ENCODE assay signal across 20 cellular contexts in genomic region chr3:120425196-120425595, GRCh38. TPM values are rescaled to one million over a fixed set of nuclear protein-coding genes. Genes with fewer than 3 reads are reported as not detected.
DNase-seq lines count a peak whose midpoint lies in the region; ATAC-seq and TF ChIP-seq lines count a peak whose summit lies in the region.
"Had no signal": no experiment of that assay in that cellular context is flagged by ENCODE, and none has a peak within 500 bp of the region (broad histone marks: within the 10 kb centered on the region; RNA-seq: fewer than 3 reads in every experiment).

No MANE protein-coding gene starts in this region.

- no peak overlapping the region for H2BK120ac ChIP-seq in mesenchymal stem cell (ENCODE audit: low read depth, low read length)

- peak overlapping the region; percentile 13 for H3K9ac ChIP-seq in mesenchymal stem cell (ENCODE audit: low read length)

- H2BK12ac ChIP-seq in mesenchymal stem cell (ENCODE audit: low read length in 2 of 2) = no peak overlapping the region

- H3K4me3 ChIP-seq in Peyer's patch (no peak overlapping the region), coronary artery (peak overlapping the region; percentile 24), mesenchymal stem cell (ENCODE audit: insufficient read depth in 1 of 2, low read depth in 1 of 2, low read length in 2 of 2) (no peak overlapping the region), tibial artery (no peak overlapping the region), PC-9 (no peak overlapping the region)
- H3K4me3 ChIP-seq: GM23338, MG63 had no signal

- H2BK5ac ChIP-seq in mesenchymal stem cell (ENCODE audit: low read depth, low read length, poor library complexity, severe bottlenecking) = no peak overlapping the region

- intact Hi-C loops in tibial artery (cut with DNase I; ENCODE audit: low total_unique reads) (no loop called here), PC-9 (cut with micrococcal nuclease; ENCODE audit: unreplicated experiment) (no loop called here)
- intact Hi-C loops in activated naive CD4-positive, alpha-beta T cell treated with anti-CD3 and anti-CD28 coated beads for 36 hours (cut with micrococcal nuclease) = no loop called here

- H3K4me3 Mint-ChIP-seq in activated naive CD4-positive, alpha-beta T cell treated with anti-CD3 and anti-CD28 coated beads for 36 hours = no peak overlapping the region
- H3K4me3 Mint-ChIP-seq in activated CD8-positive, alpha-beta T cell treated with anti-CD3 and anti-CD28 coated beads, Interleukin-2, amount 10 ng/mL, durations not matched to agents 7 days and 5 days = no peak overlapping the region
- H3K4me3 Mint-ChIP-seq: dendritic cell treated with granulocyte-macrophage colony-stimulating factor and Interleukin-4, amounts not matched to agents 40 ng/mL and 50 ng/mL, for 4 days; GM23338; immature natural killer cell; natural killer cell had no signal

- H3K36me3 ChIP-seq in Peyer's patch (no peaks in the 10 kb centered on the region), mesenchymal stem cell (ENCODE audit: control insufficient read depth in 1 of 2, insufficient read depth in 2 of 2, low read depth in 1 of 2, low read length in 2 of 2) (peaks cover 20 to 80% of the 10 kb centered on the region in 2 experiments), tibial artery (no peaks in the 10 kb centered on the region), PC-9 (ENCODE audit: low read depth) (peaks cover 2% of the 10 kb centered on the region; the same call in 1 of the 2 replicates)

- H4K20me1 ChIP-seq in PC-9 (ENCODE audit: insufficient read depth) = no peaks in the 10 kb centered on the region

- no peak for TF ChIP-seq CTCF in Peyer's patch (IDR thresholded peaks at IDR 0.05)
- no peak for TF ChIP-seq CTCF in coronary artery (IDR thresholded peaks at IDR 0.05)
- no peak for TF ChIP-seq CTCF in tibial artery (IDR thresholded peaks at IDR 0.05)
- TF ChIP-seq CTCF in PC-9 (conservative IDR thresholded peaks at IDR 0.05) = no peak

- no peaks in the 10 kb centered on the region for H3K79me2 ChIP-seq in PC-9 (ENCODE audit: low read depth)

- no TSS peak for BruUV-seq in PC-9 (replicated peaks; lab: Mats Ljungman, UMichigan)

- H3F3A ChIP-seq in PC-9 (ENCODE audit: insufficient read depth, low read depth) = no peaks in the 10 kb centered on the region

- H3K27ac Mint-ChIP-seq in activated naive CD4-positive, alpha-beta T cell treated with anti-CD3 and anti-CD28 coated beads for 36 hours = no peak overlapping the region
- no peak overlapping the region for H3K27ac Mint-ChIP-seq in activated CD8-positive, alpha-beta T cell treated with anti-CD3 and anti-CD28 coated beads, Interleukin-2, amount 10 ng/mL, durations not matched to agents 7 days and 5 days
- H3K27ac Mint-ChIP-seq: dendritic cell treated with granulocyte-macrophage colony-stimulating factor and Interleukin-4, amounts not matched to agents 40 ng/mL and 50 ng/mL, for 4 days; GM23338; immature natural killer cell; natural killer cell had no signal

- no peak overlapping the region for H3K18ac ChIP-seq in mesenchymal stem cell (ENCODE audit: low read depth in 1 of 2, low read length in 2 of 2)

- H3K9me3 Mint-ChIP-seq in activated naive CD4-positive, alpha-beta T cell treated with anti-CD3 and anti-CD28 coated beads for 36 hours = no peaks in the 10 kb centered on the region
- H3K9me3 Mint-ChIP-seq in activated CD8-positive, alpha-beta T cell treated with anti-CD3 and anti-CD28 coated beads, Interleukin-2, amount 10 ng/mL, durations not matched to agents 7 days and 5 days (ENCODE audit: insufficient read depth) = no peaks in the 10 kb centered on the region
- H3K9me3 Mint-ChIP-seq: dendritic cell treated with granulocyte-macrophage colony-stimulating factor and Interleukin-4, amounts not matched to agents 40 ng/mL and 50 ng/mL, for 4 days; GM23338; immature natural killer cell; natural killer cell had no signal

- no peak overlapping the region for H4K8ac ChIP-seq in mesenchymal stem cell (ENCODE audit: low read length)

- H3K4me1 ChIP-seq in Peyer's patch (peaks cover 0 to 8% (median 0%) of the 10 kb centered on the region in 4 donors), mesenchymal stem cell (ENCODE audit: control insufficient read depth, insufficient read depth, low read depth, low read length) (peaks cover 11% of the 10 kb centered on the region), tibial artery (peaks cover 0 to 100% (median 89%) of the 10 kb centered on the region in 4 donors), PC-9 (replicated peaks; ENCODE audit: insufficient read depth) (no peaks in the 10 kb centered on the region)

- H3K14ac ChIP-seq in mesenchymal stem cell (ENCODE audit: low read length in 2 of 2) = no peak overlapping the region

- CTCF ChIA-PET in PC-9 (lab: Charles Lee) = interaction anchor here (0.5 to 0.6 kb wide), 2 partner anchors 12 to 77 kb away, joined by 3 to 7 read pairs; no protein-coding TSS in a partner anchor
- CTCF ChIA-PET in activated naive CD4-positive, alpha-beta T cell treated with anti-CD3 and anti-CD28 coated beads for 36 hours (lab: Charles Lee) = interaction anchor here (1.6 kb wide), 1 partner anchor 8 kb away, joined by 11 read pairs; no protein-coding TSS in a partner anchor
- CTCF ChIA-PET in activated CD8-positive, alpha-beta T cell treated with anti-CD3 and anti-CD28 coated beads, Interleukin-2, amount 10 ng/mL, durations not matched to agents 7 days and 5 days (lab: Charles Lee) = interaction anchor here (2.0 kb wide), 1 partner anchor 8 kb away, joined by 8 read pairs; no protein-coding TSS in a partner anchor

- peaks cover 29% of the 10 kb centered on the region for H3K79me1 ChIP-seq in mesenchymal stem cell (replicated peaks; ENCODE audit: low read length, poor library complexity, severe bottlenecking)

- no peak overlapping the region for H3K4ac ChIP-seq in mesenchymal stem cell (ENCODE audit: low read depth in 1 of 2, low read length in 2 of 2)

- no peaks in the 10 kb centered on the region for H3K36me3 Mint-ChIP-seq in activated naive CD4-positive, alpha-beta T cell treated with anti-CD3 and anti-CD28 coated beads for 36 hours (ENCODE audit: low read depth)
- H3K36me3 Mint-ChIP-seq in activated CD8-positive, alpha-beta T cell treated with anti-CD3 and anti-CD28 coated beads, Interleukin-2, amount 10 ng/mL, durations not matched to agents 7 days and 5 days (ENCODE audit: low read depth) = no peaks in the 10 kb centered on the region
- H3K36me3 Mint-ChIP-seq: immature natural killer cell, natural killer cell had no signal

- H4K91ac ChIP-seq in mesenchymal stem cell (ENCODE audit: low read length) = no peak overlapping the region

- no peak for TF ChIP-seq POLR2A in Peyer's patch (IDR thresholded peaks at IDR 0.05)

- H2AK5ac ChIP-seq in mesenchymal stem cell (ENCODE audit: low read length, severe bottlenecking) = no peak overlapping the region

- peaks cover 5% of the 10 kb centered on the region for H3K27me3 Mint-ChIP-seq in activated naive CD4-positive, alpha-beta T cell treated with anti-CD3 and anti-CD28 coated beads for 36 hours (ENCODE audit: low read depth)
- H3K27me3 Mint-ChIP-seq in activated CD8-positive, alpha-beta T cell treated with anti-CD3 and anti-CD28 coated beads, Interleukin-2, amount 10 ng/mL, durations not matched to agents 7 days and 5 days (ENCODE audit: low read depth) = peaks cover 11% of the 10 kb centered on the region

- H3K27me3 ChIP-seq in Peyer's patch (no peaks in the 10 kb centered on the region), mesenchymal stem cell (ENCODE audit: control insufficient read depth in 1 of 2, insufficient read depth in 1 of 2, low read length in 2 of 2) (no peaks in the 10 kb centered on the region), tibial artery (no peaks in the 10 kb centered on the region), PC-9 (ENCODE audit: insufficient read depth, low read depth) (no peaks in the 10 kb centered on the region)
- H3K27me3 ChIP-seq: MG63 had no signal

- H3K27ac ChIP-seq in Peyer's patch = peak overlapping the region in 3 of 4 donors; percentile 5 to 57 (median 25)
- peak overlapping the region; percentile 80 to 81 for H3K27ac ChIP-seq in coronary artery
- H3K27ac ChIP-seq in mesenchymal stem cell (ENCODE audit: low read length, poor library complexity, severe bottlenecking) = no peak overlapping the region
- peak overlapping the region; percentile 74 to 95 for H3K27ac ChIP-seq in tibial artery
- H3K27ac ChIP-seq in PC-9 = no peak overlapping the region

- H3K4me2 ChIP-seq in mesenchymal stem cell (ENCODE audit: low read length, poor library complexity, severe bottlenecking) = no peak overlapping the region
- no peak overlapping the region for H3K4me2 ChIP-seq in PC-9
- H3K4me2 ChIP-seq: GM23338 had no signal

- no peak for DNase-seq in Peyer's patch
- DNase-seq in coronary artery (ENCODE audit: low spot score) = peak; percentile 7
- no peak for DNase-seq in mesenchymal stem cell
- DNase-seq in tibial artery = no peak
- DNase-seq in PC-9 = no peak
- DNase-seq in activated naive CD4-positive, alpha-beta T cell treated with anti-CD3 and anti-CD28 coated beads for 36 hours = no peak
- no peak for DNase-seq in activated CD8-positive, alpha-beta T cell treated with anti-CD3 and anti-CD28 coated beads, Interleukin-2, amount 10 ng/mL, durations not matched to agents 7 days and 5 days
- DNase-seq in SHP77 (lab: John Stamatoyannopoulos, UW) = no peak
- DNase-seq: activated CD4-positive, alpha-beta T cell treated with anti-CD3 and anti-CD28 coated beads, Interleukin-2, amount 50 U/mL, for 4 hours; activated naive CD4-positive, alpha-beta T cell; DND-41; immature natural killer cell; natural killer cell; NCI-H187; NK-92 treated with Interleukin-12 subunit alpha and Interleukin-12 subunit beta, amount 100 ng/mL, for 24 hours; RPMI8226; T-helper 1 cell had no signal

- no peaks in the 10 kb centered on the region for H3K9me2 ChIP-seq in PC-9 (ENCODE audit: insufficient read depth)

- H3K4me1 Mint-ChIP-seq in activated naive CD4-positive, alpha-beta T cell treated with anti-CD3 and anti-CD28 coated beads for 36 hours (ENCODE audit: low read depth) = no peaks in the 10 kb centered on the region
- H3K4me1 Mint-ChIP-seq in activated CD8-positive, alpha-beta T cell treated with anti-CD3 and anti-CD28 coated beads, Interleukin-2, amount 10 ng/mL, durations not matched to agents 7 days and 5 days (ENCODE audit: low read depth) = peaks cover 10% of the 10 kb centered on the region
- H3K4me1 Mint-ChIP-seq: immature natural killer cell, natural killer cell had no signal

- ATAC-seq in activated CD8-positive, alpha-beta T cell treated with anti-CD3 and anti-CD28 coated beads, Interleukin-2, amount 10 ng/mL, durations not matched to agents 7 days and 5 days = no peak
- ATAC-seq: GM23338, natural killer cell had no signal

- no peaks in the 10 kb centered on the region for H3K9me3 ChIP-seq in Peyer's patch
- H3K9me3 ChIP-seq in mesenchymal stem cell (ENCODE audit: control insufficient read depth, low read length) = no peaks in the 10 kb centered on the region
- H3K9me3 ChIP-seq in tibial artery = no peaks in the 10 kb centered on the region
- no peaks in the 10 kb centered on the region for H3K9me3 ChIP-seq in PC-9 (ENCODE audit: insufficient read depth, low read depth)
- H3K9me3 ChIP-seq: MG63 had no signal

- 98% methylated on average over 2 of the region's 2 CpGs for WGBS in mesenchymal stem cell

- H2BK15ac ChIP-seq in mesenchymal stem cell (ENCODE audit: low read depth, poor library complexity, severe bottlenecking) = no peak overlapping the region

- no peak overlapping the region for H3K23ac ChIP-seq in mesenchymal stem cell (ENCODE audit: low read length in 2 of 2)

- POLR2A ChIA-PET in PC-9 (lab: Charles Lee; ENCODE audit: unreplicated experiment) = interaction anchor here (0.6 kb wide), 2 partner anchors 51 to 80 kb away, joined by 4 to 20 read pairs; no protein-coding TSS in a partner anchor
- POLR2A ChIA-PET in activated CD8-positive, alpha-beta T cell treated with anti-CD3 and anti-CD28 coated beads, Interleukin-2, amount 10 ng/mL, durations not matched to agents 7 days and 5 days (lab: Charles Lee) = no interaction called here

- H2AFZ ChIP-seq in mesenchymal stem cell (ENCODE audit: low read depth, low read length) (no peak overlapping the region), PC-9 (no peak overlapping the region)
- H2AFZ ChIP-seq: GM23338 had no signal

RNA-seq across cellular contexts. Expression of gene FSTL1, which starts 25.6 kb away (rescaled TPM):
- total RNA-seq in Peyer's patch (10 to 100 TPM; 22.2 to 84.2 (median 59.8) TPM), PC-9 (2021) (225 and 256 TPM in 2 replicates)
- 544 TPM for polyA plus RNA-seq in mesenchymal stem cell (2013, experiment 1 of 2)
- polyA plus RNA-seq in mesenchymal stem cell (2013, experiment 2 of 2) = 562 TPM
- under 1 TPM in 1 of 2 experiments, not detected in 1; 0.40 TPM for total RNA-seq in activated naive CD4-positive, alpha-beta T cell treated with anti-CD3 and anti-CD28 coated beads for 36 hours
- total RNA-seq in activated CD8-positive, alpha-beta T cell treated with anti-CD3 and anti-CD28 coated beads, Interleukin-2, amount 10 ng/mL, durations not matched to agents 7 days and 5 days = under 1 TPM; 0.37 to 0.50 TPM

Comparison
In these comparisons a context has a peak if more than half of its experiments do, and no peak if none do; other contexts are left out.
1. H3K27ac ChIP-seq: peak in Peyer's patch (3 of 4), coronary artery (2 of 2) and tibial artery (2 of 2); none in mesenchymal stem cell (single experiment) and PC-9 (single experiment).
2. RNA of gene FSTL1, which starts 25.6 kb away (total RNA-seq): 225 to 256 TPM in PC-9 and 22.2 to 84.2 TPM in Peyer's patch; 0.37 to 0.50 TPM in activated CD8-positive, alpha-beta T cell treated with anti-CD3 and anti-CD28 coated beads, Interleukin-2, amount 10 ng/mL, durations not matched to agents 7 days and 5 days and 0.40 TPM in activated naive CD4-positive, alpha-beta T cell treated with anti-CD3 and anti-CD28 coated beads for 36 hours; every median in the first group is over 10 times any median in the second.